2 cellular contexts compared by ENCODE assay signal in genomic region chr4:1874207-1874606, GRCh38.
TF ChIP-seq lines count a peak whose summit lies in the region.

No MANE protein-coding gene starts in this region.

TF ChIP-seq in HepG2, 621 proteins besides CTCF, POLR2A, EP300 and RAD21:
- TF ChIP-seq BRF2 (CRISPR knock-in tag; IDR thresholded peaks at IDR 0.05) (no peak), ZSCAN20 (CRISPR knock-in tag; IDR thresholded peaks at IDR 0.05; ENCODE audit: borderline replicate concordance) (no peak), YY1 (IDR thresholded peaks at IDR 0.05; ENCODE audit: insufficient read depth, insufficient replicate concordance, low read depth, low read length) (no peak), ZSCAN29 (CRISPR knock-in tag; conservative IDR thresholded peaks at IDR 0.05) (no peak), U2AF2 (IDR thresholded peaks at IDR 0.05; ENCODE audit: low read depth, low read length) (no peak), ZNF20 (CRISPR knock-in tag; IDR thresholded peaks at IDR 0.05) (no peak), ZNF652 (CRISPR knock-in tag; IDR thresholded peaks at IDR 0.05; ENCODE audit: borderline replicate concordance, low read depth) (peak; percentile 56; the same call in 1 of the 2 replicates), ZNF781 (CRISPR knock-in tag; IDR thresholded peaks at IDR 0.05; ENCODE audit: borderline replicate concordance, not compliant biosample characterization) (no peak)

TF ChIP-seq in endothelial cell of umbilical vein, 7 proteins besides CTCF, POLR2A, EP300 and RAD21:
- TF ChIP-seq MYC (IDR thresholded peaks at IDR 0.05; ENCODE audit: low read depth, low read length) = no peak
- TF ChIP-seq GATA2 (IDR thresholded peaks at IDR 0.05; ENCODE audit: insufficient read depth, insufficient read length, low read depth, low read length) = no peak
- no peak for TF ChIP-seq MAX (IDR thresholded peaks at IDR 0.05; ENCODE audit: insufficient read depth, insufficient read length)
- TF ChIP-seq JUN (IDR thresholded peaks at IDR 0.05; ENCODE audit: borderline replicate concordance, insufficient read depth, insufficient read length, low read depth) = no peak
- TF ChIP-seq EZH2 (IDR thresholded peaks at IDR 0.05; ENCODE audit: borderline replicate concordance, low read depth, low read length, severe bottlenecking) = no peak
- TF ChIP-seq POLR2AphosphoS5 (IDR thresholded peaks at IDR 0.05; ENCODE audit: insufficient read depth, low read depth, low read length) = no peak
